In the genomic region with DNA sequence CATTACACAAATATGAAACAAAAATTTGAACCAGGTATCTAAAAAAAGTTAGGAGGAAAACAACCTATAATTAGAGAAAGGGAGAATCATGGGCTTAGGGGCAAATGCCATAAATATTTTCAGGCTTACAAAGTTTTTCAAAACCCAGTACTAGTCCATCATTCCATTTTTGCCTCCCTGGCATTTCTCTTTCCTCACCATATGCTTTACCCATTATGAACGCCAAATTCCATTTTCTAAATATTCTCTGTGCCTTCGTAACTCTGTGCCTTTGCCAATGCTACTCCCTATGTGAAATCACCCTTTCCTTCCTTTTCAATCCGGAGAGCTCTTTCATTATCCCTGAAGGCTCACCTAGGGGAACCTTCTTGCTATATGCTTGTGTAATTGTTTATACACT, we compare ENCODE assay signal across 23 cellular contexts.
DNase-seq lines count a peak whose midpoint lies in the region; FAIRE-seq and TF ChIP-seq lines count a peak whose summit lies in the region.
"Had no signal": no experiment of that assay in that cellular context is flagged by ENCODE, and none has a peak within 500 bp of the region (broad histone marks: within the 10 kb centered on the region; RNA-seq: fewer than 3 reads in every experiment).

No MANE protein-coding gene starts in this region.

- H3K27ac ChIP-seq in trophoblast cell (ENCODE audit: low read depth, low read length) = no peak overlapping the region
- H3K27ac ChIP-seq: BLaER1 treated with 17β-estradiol and CSF1 and Interleukin-3, amounts not matched to agents 10 nM and 100 nM; GM23248 had no signal

- H3K4ac ChIP-seq in trophoblast cell (ENCODE audit: low read depth, low read length) = no peak overlapping the region

- no CpG with 5 or more reads among the region's 3 CpGs for WGBS in trophoblast cell (ENCODE audit: extremely low coverage, insufficient coverage, insufficient read length)

- no peak overlapping the region for H2BK12ac ChIP-seq in trophoblast cell (ENCODE audit: low read length)

- no peak overlapping the region for H3K18ac ChIP-seq in trophoblast cell (ENCODE audit: low read length)

- no peak overlapping the region for H3K14ac ChIP-seq in trophoblast cell (ENCODE audit: low read length)

- H3K27ac Mint-ChIP-seq in MCF 10A (ENCODE audit: low read depth, unreplicated experiment) = no peak overlapping the region
- H3K27ac Mint-ChIP-seq: CD4-positive, alpha-beta T cell; CD8-positive, alpha-beta memory T cell had no signal

- H3K4me3 Mint-ChIP-seq in MCF 10A (ENCODE audit: unreplicated experiment) = no peak overlapping the region
- H3K4me3 Mint-ChIP-seq: CD14-positive monocyte; CD4-positive, alpha-beta T cell; CD8-positive, alpha-beta memory T cell had no signal

- H2AK5ac ChIP-seq in trophoblast cell (ENCODE audit: low read length) = no peak overlapping the region

- peaks cover 4% of the 10 kb centered on the region for H3K27me3 Mint-ChIP-seq in MCF 10A (ENCODE audit: insufficient read depth, unreplicated experiment)

- no peaks in the 10 kb centered on the region for H3K36me3 ChIP-seq in trophoblast cell (ENCODE audit: control insufficient read depth in 1 of 2, insufficient read depth in 2 of 2, low read length in 2 of 2)
- H3K36me3 ChIP-seq: BE2C; BLaER1 treated with 17β-estradiol and CSF1 and Interleukin-3, amounts not matched to agents 10 nM and 100 nM had no signal

- no peak overlapping the region for H2AFZ ChIP-seq in trophoblast cell (ENCODE audit: insufficient read depth, low read length, poor library complexity)
- H2AFZ ChIP-seq: GM23248 had no signal

- POLR2A ChIA-PET in MCF 10A (lab: Yijun Ruan, JAX) = interaction anchor here (0.6 to 1.8 kb wide), 3 partner anchors 11 to 836 kb away, joined by 3 to 5 read pairs (median 4); no protein-coding TSS in a partner anchor

- no peaks in the 10 kb centered on the region for H3K79me2 ChIP-seq in trophoblast cell (ENCODE audit: control insufficient read depth, insufficient read depth, low read length, poor library complexity)

- H3K4me2 ChIP-seq in trophoblast cell (ENCODE audit: low read length) = no peak overlapping the region
- H3K4me2 ChIP-seq: BLaER1 treated with 17β-estradiol and CSF1 and Interleukin-3, amounts not matched to agents 10 nM and 100 nM had no signal

- H3K9me3 Mint-ChIP-seq in MCF 10A (ENCODE audit: unreplicated experiment) = no peaks in the 10 kb centered on the region

- H3K4me1 Mint-ChIP-seq in MCF 10A (ENCODE audit: insufficient read depth, unreplicated experiment) = no peaks in the 10 kb centered on the region
- H3K4me1 Mint-ChIP-seq: CD14-positive monocyte; CD8-positive, alpha-beta memory T cell had no signal

- H4K91ac ChIP-seq in trophoblast cell (ENCODE audit: low read depth, low read length) = no peak overlapping the region

- H3K9me3 ChIP-seq in trophoblast cell (ENCODE audit: insufficient read depth, low read depth, low read length) = no peaks in the 10 kb centered on the region
- H3K9me3 ChIP-seq: BE2C had no signal

- no peak overlapping the region for H3K9ac ChIP-seq in trophoblast cell (ENCODE audit: low read length)
- H3K9ac ChIP-seq: BLaER1 treated with 17β-estradiol and CSF1 and Interleukin-3, amounts not matched to agents 10 nM and 100 nM; GM23248 had no signal

- no peak overlapping the region for H4K12ac ChIP-seq in trophoblast cell (ENCODE audit: low read depth, low read length)

- H2BK5ac ChIP-seq in trophoblast cell (ENCODE audit: low read depth, low read length, poor library complexity) = no peak overlapping the region

- intact Hi-C loops in MCF 10A (cut with micrococcal nuclease) = no loop called here

- no peak overlapping the region for H3K23ac ChIP-seq in trophoblast cell (ENCODE audit: low read length)

- no peak for TF ChIP-seq CTCF in MCF 10A (IDR thresholded peaks at IDR 0.05; ENCODE audit: unreplicated experiment)

- H3K79me1 ChIP-seq in trophoblast cell (ENCODE audit: low read length) = no peaks in the 10 kb centered on the region

- H3K4me1 ChIP-seq in trophoblast cell (ENCODE audit: control insufficient read depth in 1 of 2, insufficient read depth in 2 of 2, low read length in 2 of 2) = no peaks in the 10 kb centered on the region
- H3K4me1 ChIP-seq: BE2C; BLaER1 treated with 17β-estradiol and CSF1 and Interleukin-3, amounts not matched to agents 10 nM and 100 nM had no signal

- H3K4me3 ChIP-seq in trophoblast cell (ENCODE audit: low read depth, low read length) = no peak overlapping the region
- H3K4me3 ChIP-seq: BLaER1 treated with 17β-estradiol and CSF1 and Interleukin-3, amounts not matched to agents 10 nM and 100 nM; GM23248 had no signal

- CTCF ChIA-PET in MCF 10A (lab: Yijun Ruan, JAX) = interaction anchor here (0.6 kb wide), 2 partner anchors 77 to 1629 kb away, joined by 3 to 5 read pairs; no protein-coding TSS in a partner anchor

- H3K36me3 Mint-ChIP-seq in MCF 10A (ENCODE audit: insufficient read depth, unreplicated experiment) = no peaks in the 10 kb centered on the region
- H3K36me3 Mint-ChIP-seq: CD14-positive monocyte; CD8-positive, alpha-beta memory T cell had no signal

- no peak overlapping the region for H4K8ac ChIP-seq in trophoblast cell (ENCODE audit: low read depth, low read length)

- no peak overlapping the region for H2BK120ac ChIP-seq in trophoblast cell (ENCODE audit: insufficient read depth, low read length, poor library complexity)

- H3K27me3 ChIP-seq in trophoblast cell (ENCODE audit: insufficient read depth, low read length) = no peaks in the 10 kb centered on the region
- H3K27me3 ChIP-seq: BLaER1 treated with 17β-estradiol and CSF1 and Interleukin-3, amounts not matched to agents 10 nM and 100 nM had no signal

- BruUV-seq in MCF 10A (replicated peaks; lab: Mats Ljungman, UMichigan) = no TSS peak

- peak; percentile 23 for FAIRE-seq in GM19239 (lab: Jason Lieb, UNC)
- FAIRE-seq: D721Med, GM12891, GM18507, H1 had no signal

- no peak for DNase-seq in GM19239 (ENCODE audit: insufficient read length, low spot score)
- DNase-seq in cerebellum (ENCODE audit: low spot score) = peak; percentile 74
- DNase-seq in trophoblast cell = peak; percentile 12 to 54
- no peak for DNase-seq in LoVo (ENCODE audit: low spot score)
- DNase-seq in MCF 10A (ENCODE audit: unreplicated experiment) = no peak
- no peak for DNase-seq in kidney tubule cell (ENCODE audit: low spot score)
- no peak for DNase-seq in amygdala (lab: John Stamatoyannopoulos, UW)
- DNase-seq: AML-193; BE2C; CD4-positive, alpha-beta T cell; CD8-positive, alpha-beta memory T cell; DMS 273 treated with DMSO at 0.1 percent for 48 hours; EL; GF-D8; GM23248; H7; HCEC 1CT had no signal

Comparison
In these comparisons a context has a peak if more than half of its experiments do, and no peak if none do; other contexts are left out.
1. DNase-seq: peak in cerebellum (single experiment) and trophoblast cell (2 of 2); none in GM19239 (single experiment), LoVo (single experiment), MCF 10A (single experiment), kidney tubule cell (single experiment) and amygdala (0 of 56).